In genomic region chr12:105935106-105935505, GRCh38 we compare ENCODE assay signal across 20 cellular contexts.
A peak's percentile ranks its signal among the peaks of the same experiment; 100 is the strongest.
DNase-seq lines count a peak whose midpoint lies in the region; ATAC-seq and TF ChIP-seq lines count a peak whose summit lies in the region.
"Had no signal": no experiment of that assay in that cellular context is flagged by ENCODE, and none has a peak within 500 bp of the region (broad histone marks: within the 10 kb centered on the region; RNA-seq: fewer than 3 reads in every experiment).

No MANE protein-coding gene starts in this region.

- H3K9me3 ChIP-seq in skeletal muscle tissue (ENCODE audit: control insufficient read depth in 3 of 3, low read length in 3 of 3), result no peaks in the 10 kb centered on the region
- H3K9me3 ChIP-seq: BE2C, HAP-1, lower lobe of right lung, Peyer's patch had no signal

- peak overlapping the region in 2 of 3 donors; percentile 13 to 34 for H3K9ac ChIP-seq in skeletal muscle tissue (ENCODE audit: low read depth in 1 of 3, low read length in 3 of 3)

- no peak overlapping the region for H3K4me3 ChIP-seq in astrocyte of the spinal cord (ENCODE audit: low read depth, low read length)
- H3K4me3 ChIP-seq in skeletal muscle tissue (ENCODE audit: low read length in 3 of 3), result no peak overlapping the region
- H3K4me3 ChIP-seq: HAP-1, lower lobe of right lung, Peyer's patch had no signal

- in situ Hi-C loops in astrocyte of the spinal cord (cut with HindIII; ENCODE audit: low sequenced_read_pairs), result no loop called here

- peak; percentile 57 for DNase-seq in H4 (ENCODE audit: low spot score)
- DNase-seq in astrocyte of the spinal cord (ENCODE audit: low read depth, low spot score), result peak; percentile 32
- peak; percentile 57 for DNase-seq in iris pigment epithelial cell (ENCODE audit: low read depth)
- no peak for DNase-seq in NCI-H2171 (lab: John Stamatoyannopoulos, UW)
- DNase-seq in cardiac septum (ENCODE audit: low spot score), result no peak
- DNase-seq: activated CD4-positive, alpha-beta T cell treated with anti-CD3 and anti-CD28 coated beads, Interleukin-2, amount 50 U/mL, for 48 hours; activated T-cell treated with anti-CD3 and anti-CD28 coated beads, Interleukin-2, amount 50 U/mL, for 72 hours; BE2C; lower lobe of right lung; naive thymus-derived CD8-positive, alpha-beta T cell; NCI-H1048; NCI-H2107; NCI-H748 treated with DMSO at 0.1 percent for 48 hours; Peyer's patch; right cardiac atrium; stimulated activated CD4-positive, alpha-beta T cell treated with anti-CD3 and anti-CD28 coated beads, Interleukin-2, amount 100 ng/mL, for 24 hours had no signal

- intact Hi-C loops in cardiac septum (cut with DNase I), result no loop called here

- H3K4me1 ChIP-seq in skeletal muscle tissue (ENCODE audit: control insufficient read depth in 3 of 3, insufficient read depth in 3 of 3, low read length in 3 of 3), result peaks cover 22 to 28% (median 22%) of the 10 kb centered on the region in 3 donors
- H3K4me1 ChIP-seq: BE2C, Peyer's patch had no signal

- H3K36me3 ChIP-seq in skeletal muscle tissue (ENCODE audit: control insufficient read depth in 3 of 3, insufficient read depth in 3 of 3, low read length in 3 of 3), result no peaks in the 10 kb centered on the region
- H3K36me3 ChIP-seq: BE2C, HAP-1, lower lobe of right lung, Peyer's patch had no signal

- no peak overlapping the region for H3K27ac ChIP-seq in skeletal muscle tissue (ENCODE audit: low read depth, low read length)
- H3K27ac ChIP-seq: lower lobe of right lung, Peyer's patch had no signal

- no peak for TF ChIP-seq CTCF in astrocyte of the spinal cord (IDR thresholded peaks at IDR 0.05; ENCODE audit: low read depth, low read length)

- no peaks in the 10 kb centered on the region for H3K27me3 ChIP-seq in skeletal muscle tissue (ENCODE audit: control insufficient read depth in 3 of 3, insufficient read depth in 3 of 3, low read length in 3 of 3)
- H3K27me3 ChIP-seq: BE2C, Peyer's patch had no signal

- ATAC-seq in GM18870 (IDR thresholded peaks at IDR 0.05; ENCODE audit: unreplicated experiment), result no peak
- no peak for ATAC-seq in HG02970 (IDR thresholded peaks at IDR 0.05; ENCODE audit: low FRiP score, unreplicated experiment)
- ATAC-seq: activated T-cell treated with anti-CD3 and anti-CD28 coated beads, Interleukin-2, amount 50 U/mL, for 72 hours; naive thymus-derived CD8-positive, alpha-beta T cell had no signal

Comparison
In these comparisons a context has a peak if more than half of its experiments do, and no peak if none do; other contexts are left out.
1. DNase-seq: peak in H4 (single experiment), astrocyte of the spinal cord (single experiment) and iris pigment epithelial cell (single experiment); none in NCI-H2171 (single experiment) and cardiac septum (single experiment).